In genomic region chr10:107043461-107043860, GRCh38 we compare ENCODE assay signal across 40 cellular contexts.
"Had no signal": no experiment of that assay in that cellular context is flagged by ENCODE, and none has a peak within 500 bp of the region (broad histone marks: within the 10 kb centered on the region; RNA-seq: fewer than 3 reads in every experiment).

No MANE protein-coding gene starts in this region.

- H3K4me1 ChIP-seq: adrenal gland, ascending aorta, body of pancreas, breast epithelium had no signal

- ATAC-seq: activated naive CD4-positive, alpha-beta T cell treated with anti-CD3 and anti-CD28 coated beads, Interleukin-2, amount 50 U/mL, for 72 hours; activated naive CD8-positive, alpha-beta T cell treated with anti-CD3 and anti-CD28 coated beads, Interleukin-2, amount 50 U/mL, for 24 hours; activated T-cell treated with anti-CD3 and anti-CD28 coated beads, Interleukin-2, amount 50 U/mL, for 4 hours; activated T-cell treated with anti-CD3 and anti-CD28 coated beads, Interleukin-2, amount 50 U/mL, for 72 hours; activated T-helper 17 cell treated with anti-CD3 and anti-CD28 coated beads, Interleukin-2, amount 50 U/mL, for 72 hours; body of pancreas had no signal

- H3K27ac ChIP-seq: adrenal gland, ascending aorta, body of pancreas, brain microvascular endothelial cell, breast epithelium, cardiac muscle cell had no signal

- FAIRE-seq: astrocyte, bronchial epithelial cell had no signal

- H3K9me3 ChIP-seq: adrenal gland, ascending aorta, body of pancreas, breast epithelium had no signal

- H3K27me3 Mint-ChIP-seq: activated naive CD4-positive, alpha-beta T cell treated with anti-CD3 and anti-CD28 coated beads, Interleukin-2, amount 10 ng/mL, durations not matched to agents 7 days and 5 days; activated naive CD4-positive, alpha-beta T cell treated with anti-CD3 and anti-CD28 coated beads, Interleukin-2, amount 50 U/mL, for 24 hours; activated naive CD8-positive, alpha-beta T cell; activated naive CD8-positive, alpha-beta T cell treated with anti-CD3 and anti-CD28 coated beads for 36 hours; activated naive CD8-positive, alpha-beta T cell treated with anti-CD3 and anti-CD28 coated beads, Interleukin-2, amount 10 ng/mL, durations not matched to agents 7 days and 5 days; activated naive CD8-positive, alpha-beta T cell treated with anti-CD3 and anti-CD28 coated beads, Interleukin-2, amount 50 U/mL, for 24 hours; activated T-cell treated with anti-CD3 and anti-CD28 coated beads, Interleukin-2, amount 50 U/mL, for 24 hours; activated T-helper 17 cell treated with anti-CD3 and anti-CD28 coated beads, Interleukin-2, amount 50 U/mL, for 72 hours; brain; central memory CD8-positive, alpha-beta T cell had no signal

- H3K4me3 Mint-ChIP-seq: activated naive CD4-positive, alpha-beta T cell treated with anti-CD3 and anti-CD28 coated beads for 36 hours; activated naive CD4-positive, alpha-beta T cell treated with anti-CD3 and anti-CD28 coated beads, Interleukin-2, amount 10 ng/mL, durations not matched to agents 7 days and 5 days; activated naive CD4-positive, alpha-beta T cell treated with anti-CD3 and anti-CD28 coated beads, Interleukin-2, amount 50 U/mL, for 24 hours; activated naive CD8-positive, alpha-beta T cell; activated naive CD8-positive, alpha-beta T cell treated with anti-CD3 and anti-CD28 coated beads for 36 hours; activated naive CD8-positive, alpha-beta T cell treated with anti-CD3 and anti-CD28 coated beads, Interleukin-2, amount 10 ng/mL, durations not matched to agents 7 days and 5 days; activated naive CD8-positive, alpha-beta T cell treated with anti-CD3 and anti-CD28 coated beads, Interleukin-2, amount 50 U/mL, for 24 hours; activated T-cell treated with anti-CD3 and anti-CD28 coated beads, Interleukin-2, amount 50 U/mL, for 24 hours; activated T-cell treated with anti-CD3 and anti-CD28 coated beads, Interleukin-2, amount 50 U/mL, for 4 hours; activated T-cell treated with anti-CD3 and anti-CD28 coated beads, Interleukin-2, amount 50 U/mL, for 72 hours; activated T-helper 1 cell treated with anti-CD3 and anti-CD28 coated beads, Interleukin-12 subunit alpha, Interleukin-12 subunit beta, Interleukin-2, Interleukin-4 antibody, amounts not matched to agents 30 ng/mL and 10 ng/mL and 1 ng/mL, durations not matched to agents 14 hours and 24 hours and 36 hours; activated T-helper 17 cell treated with anti-CD3 and anti-CD28 coated beads, Interleukin-2, amount 50 U/mL, for 72 hours; brain; central memory CD8-positive, alpha-beta T cell had no signal

- H3K4me3 ChIP-seq: adrenal gland, ascending aorta, body of pancreas, breast epithelium, cardiac muscle cell had no signal

- H3K27ac Mint-ChIP-seq: activated naive CD4-positive, alpha-beta T cell treated with anti-CD3 and anti-CD28 coated beads for 36 hours; activated naive CD4-positive, alpha-beta T cell treated with anti-CD3 and anti-CD28 coated beads, Interleukin-2, amount 10 ng/mL, durations not matched to agents 7 days and 5 days; activated naive CD4-positive, alpha-beta T cell treated with anti-CD3 and anti-CD28 coated beads, Interleukin-2, amount 50 U/mL, for 24 hours; activated naive CD4-positive, alpha-beta T cell treated with anti-CD3 and anti-CD28 coated beads, Interleukin-2, amount 50 U/mL, for 72 hours; activated naive CD8-positive, alpha-beta T cell; activated naive CD8-positive, alpha-beta T cell treated with anti-CD3 and anti-CD28 coated beads for 36 hours; activated naive CD8-positive, alpha-beta T cell treated with anti-CD3 and anti-CD28 coated beads, Interleukin-2, amount 10 ng/mL, durations not matched to agents 7 days and 5 days; activated naive CD8-positive, alpha-beta T cell treated with anti-CD3 and anti-CD28 coated beads, Interleukin-2, amount 50 U/mL, for 24 hours; activated T-cell treated with anti-CD3 and anti-CD28 coated beads, Interleukin-2, amount 50 U/mL, for 24 hours; activated T-cell treated with anti-CD3 and anti-CD28 coated beads, Interleukin-2, amount 50 U/mL, for 72 hours; activated T-helper 1 cell treated with anti-CD3 and anti-CD28 coated beads, Interleukin-12 subunit alpha, Interleukin-12 subunit beta, Interleukin-2, Interleukin-4 antibody, amounts not matched to agents 30 ng/mL and 10 ng/mL and 1 ng/mL, durations not matched to agents 14 hours and 24 hours and 36 hours; activated T-helper 17 cell treated with anti-CD3 and anti-CD28 coated beads, Interleukin-2, amount 50 U/mL, for 72 hours; activated T-helper 2 cell treated with anti-CD3 and anti-CD28 coated beads, Interferon-gamma antibody, Interleukin-2, Interleukin-4, amounts not matched to agents 10 μg/mL and 5 μg/mL and 100 μg/mL, durations not matched to agents 14 hours and 24 hours and 36 hours; brain had no signal

- H3K9me3 Mint-ChIP-seq: activated naive CD4-positive, alpha-beta T cell treated with anti-CD3 and anti-CD28 coated beads for 36 hours; activated naive CD8-positive, alpha-beta T cell treated with anti-CD3 and anti-CD28 coated beads for 36 hours; activated naive CD8-positive, alpha-beta T cell treated with anti-CD3 and anti-CD28 coated beads, Interleukin-2, amount 10 ng/mL, durations not matched to agents 7 days and 5 days had no signal

- H3K36me3 ChIP-seq: adrenal gland, ascending aorta, brain microvascular endothelial cell, breast epithelium, cardiac muscle cell had no signal

- DNase-seq: activated effector memory CD4-positive, alpha-beta T cell treated with anti-CD3 and anti-CD28 coated beads, Interleukin-2, amount 50 U/mL, for 16 hours; activated effector memory CD4-positive, alpha-beta T cell treated with Interleukin-2 at 50 U/mL for 16 hours; activated gamma-delta T cell; activated gamma-delta T cell treated with Interleukin-2 at 50 U/mL for 16 hours; activated naive CD4-positive, alpha-beta T cell; activated naive CD4-positive, alpha-beta T cell treated with anti-CD3 and anti-CD28 coated beads for 36 hours; activated naive CD4-positive, alpha-beta T cell treated with anti-CD3 and anti-CD28 coated beads, Interleukin-2, amount 10 ng/mL, durations not matched to agents 7 days and 5 days; activated naive CD4-positive, alpha-beta T cell treated with anti-CD3 and anti-CD28 coated beads, Interleukin-2, amount 50 U/mL, for 16 hours; activated naive CD4-positive, alpha-beta T cell treated with Interleukin-2 at 50 U/mL for 16 hours; activated naive CD8-positive, alpha-beta T cell treated with anti-CD3 and anti-CD28 coated beads for 36 hours; activated naive CD8-positive, alpha-beta T cell treated with anti-CD3 and anti-CD28 coated beads, Interleukin-2, amount 10 ng/mL, durations not matched to agents 7 days and 5 days; activated naive CD8-positive, alpha-beta T cell treated with anti-CD3 and anti-CD28 coated beads, Interleukin-2, amount 50 U/mL, for 24 hours; activated T-cell treated with anti-CD3 and anti-CD28 coated beads, Interleukin-2, amount 50 U/mL, for 1 hour; activated T-cell treated with anti-CD3 and anti-CD28 coated beads, Interleukin-2, amount 50 U/mL, for 24 hours; activated T-cell treated with anti-CD3 and anti-CD28 coated beads, Interleukin-2, amount 50 U/mL, for 4 hours; activated T-cell treated with anti-CD3 and anti-CD28 coated beads, Interleukin-2, amount 50 U/mL, for 48 hours; activated T-cell treated with anti-CD3 and anti-CD28 coated beads, Interleukin-2, amount 50 U/mL, for 72 hours; adrenal gland; amniotic stem cell; amygdala; anterior cingulate cortex; aorta; body of pancreas; brain microvascular endothelial cell; caudate nucleus; central memory CD4-positive, alpha-beta T cell; cerebellar nuclear complex had no signal

- H3K36me3 Mint-ChIP-seq: activated naive CD4-positive, alpha-beta T cell treated with anti-CD3 and anti-CD28 coated beads, Interleukin-2, amount 10 ng/mL, durations not matched to agents 7 days and 5 days; activated naive CD4-positive, alpha-beta T cell treated with anti-CD3 and anti-CD28 coated beads, Interleukin-2, amount 50 U/mL, for 24 hours; activated naive CD4-positive, alpha-beta T cell treated with anti-CD3 and anti-CD28 coated beads, Interleukin-2, amount 50 U/mL, for 72 hours; activated naive CD8-positive, alpha-beta T cell; activated naive CD8-positive, alpha-beta T cell treated with anti-CD3 and anti-CD28 coated beads for 36 hours; activated naive CD8-positive, alpha-beta T cell treated with anti-CD3 and anti-CD28 coated beads, Interleukin-2, amount 10 ng/mL, durations not matched to agents 7 days and 5 days; brain had no signal

- H3K27me3 ChIP-seq: adrenal gland, ascending aorta, body of pancreas, brain microvascular endothelial cell, breast epithelium, cardiac muscle cell had no signal

- H3K4me1 Mint-ChIP-seq: activated naive CD4-positive, alpha-beta T cell treated with anti-CD3 and anti-CD28 coated beads, Interleukin-2, amount 10 ng/mL, durations not matched to agents 7 days and 5 days; activated naive CD4-positive, alpha-beta T cell treated with anti-CD3 and anti-CD28 coated beads, Interleukin-2, amount 50 U/mL, for 24 hours; activated naive CD8-positive, alpha-beta T cell treated with anti-CD3 and anti-CD28 coated beads for 36 hours; activated naive CD8-positive, alpha-beta T cell treated with anti-CD3 and anti-CD28 coated beads, Interleukin-2, amount 10 ng/mL, durations not matched to agents 7 days and 5 days; activated naive CD8-positive, alpha-beta T cell treated with anti-CD3 and anti-CD28 coated beads, Interleukin-2, amount 50 U/mL, for 24 hours; activated T-helper 17 cell treated with anti-CD3 and anti-CD28 coated beads, Interleukin-2, amount 50 U/mL, for 72 hours; central memory CD8-positive, alpha-beta T cell had no signal
